ENCODE assay signal across 9 cellular contexts in genomic region chr16:68298907-68299515, GRCh38. TPM values are rescaled to one million over a fixed set of nuclear protein-coding genes. Genes with fewer than 3 reads are reported as not detected.
DNase-seq lines count a peak whose midpoint lies in the region; ATAC-seq and TF ChIP-seq lines count a peak whose summit lies in the region.
"Had no signal": no experiment of that assay in that cellular context is flagged by ENCODE, and none has a peak within 500 bp of the region (broad histone marks: within the 10 kb centered on the region; RNA-seq: fewer than 3 reads in every experiment).

No MANE protein-coding gene starts in this region.

- H3K4me1 Mint-ChIP-seq in HFFc6 (ENCODE audit: low read depth): peaks cover 48% of the 10 kb centered on the region
- H3K4me1 Mint-ChIP-seq in activated naive CD8-positive, alpha-beta T cell treated with anti-CD3 and anti-CD28 coated beads, Interleukin-2, amount 50 U/mL, for 24 hours: peaks cover 5% of the 10 kb centered on the region
- H3K4me1 Mint-ChIP-seq in stimulated activated naive B cell treated with anti-CD40 and anti-IgM and Interleukin-4, amounts not matched to agents 10 μg/mL and 1 μg/mL and 100 μg/mL, for 72 hours: peaks cover 16 to 55% of the 10 kb centered on the region in 2 donors

- intact Hi-C loops in Right ventricle myocardium superior (cut with DNase I): no loop called here

- H3K36me3 Mint-ChIP-seq in HFFc6 (ENCODE audit: low read depth): peaks cover 37% of the 10 kb centered on the region
- peaks cover 76% of the 10 kb centered on the region for H3K36me3 Mint-ChIP-seq in activated naive CD8-positive, alpha-beta T cell treated with anti-CD3 and anti-CD28 coated beads, Interleukin-2, amount 50 U/mL, for 24 hours (ENCODE audit: low read depth)
- H3K36me3 Mint-ChIP-seq in stimulated activated naive B cell treated with anti-CD40 and anti-IgM and Interleukin-4, amounts not matched to agents 10 μg/mL and 1 μg/mL and 100 μg/mL, for 72 hours: peaks cover 47 to 70% of the 10 kb centered on the region in 2 donors

- ATAC-seq in activated naive CD8-positive, alpha-beta T cell treated with anti-CD3 and anti-CD28 coated beads, Interleukin-2, amount 50 U/mL, for 24 hours: no peak
- ATAC-seq in Right ventricle myocardium superior (ENCODE audit: poor library complexity): peak; percentile 50
- ATAC-seq in stimulated activated naive B cell treated with anti-CD40 and anti-IgM and Interleukin-4, amounts not matched to agents 10 μg/mL and 1 μg/mL and 100 μg/mL, for 72 hours (replicated peaks): no peak
- ATAC-seq in HG03095 (IDR thresholded peaks at IDR 0.05; ENCODE audit: unreplicated experiment): no peak
- no peak for ATAC-seq in GM18861 (IDR thresholded peaks at IDR 0.05; ENCODE audit: unreplicated experiment)

- no peaks in the 10 kb centered on the region for H3K9me3 Mint-ChIP-seq in HFFc6
- H3K9me3 Mint-ChIP-seq in activated naive CD8-positive, alpha-beta T cell treated with anti-CD3 and anti-CD28 coated beads, Interleukin-2, amount 50 U/mL, for 24 hours: no peaks in the 10 kb centered on the region
- H3K9me3 Mint-ChIP-seq in stimulated activated naive B cell treated with anti-CD40 and anti-IgM and Interleukin-4, amounts not matched to agents 10 μg/mL and 1 μg/mL and 100 μg/mL, for 72 hours: no peaks in the 10 kb centered on the region

- no peaks in the 10 kb centered on the region; the same call in 1 of the 2 replicates for H3K27me3 Mint-ChIP-seq in HFFc6 (ENCODE audit: insufficient read depth)
- no peaks in the 10 kb centered on the region for H3K27me3 Mint-ChIP-seq in activated naive CD8-positive, alpha-beta T cell treated with anti-CD3 and anti-CD28 coated beads, Interleukin-2, amount 50 U/mL, for 24 hours
- no peaks in the 10 kb centered on the region for H3K27me3 Mint-ChIP-seq in stimulated activated naive B cell treated with anti-CD40 and anti-IgM and Interleukin-4, amounts not matched to agents 10 μg/mL and 1 μg/mL and 100 μg/mL, for 72 hours

- DNase-seq in HFFc6 (peak; percentile 80), Right ventricle myocardium superior (peak; percentile 79), 8988T (no peak)
- no peak for DNase-seq in activated naive CD8-positive, alpha-beta T cell treated with anti-CD3 and anti-CD28 coated beads, Interleukin-2, amount 50 U/mL, for 24 hours
- DNase-seq in stimulated activated naive B cell treated with anti-CD40 and anti-IgM and Interleukin-4, amounts not matched to agents 10 μg/mL and 1 μg/mL and 100 μg/mL, for 72 hours: no peak
- no peak for DNase-seq in activated CD4-positive, CD25-positive, alpha-beta regulatory T cell (lab: John Stamatoyannopoulos, UW)
- DNase-seq: activated CD8-positive, alpha-beta memory T cell treated with anti-CD3 and anti-CD28 coated beads, Interleukin-2, amount 50 U/mL, for 4 hours had no signal

- peak overlapping the region; percentile 43 for H3K4me3 Mint-ChIP-seq in HFFc6
- no peak overlapping the region for H3K4me3 Mint-ChIP-seq in activated naive CD8-positive, alpha-beta T cell treated with anti-CD3 and anti-CD28 coated beads, Interleukin-2, amount 50 U/mL, for 24 hours
- H3K4me3 Mint-ChIP-seq in stimulated activated naive B cell treated with anti-CD40 and anti-IgM and Interleukin-4, amounts not matched to agents 10 μg/mL and 1 μg/mL and 100 μg/mL, for 72 hours: no peak overlapping the region

- peak overlapping the region; percentile 81 for H3K27ac Mint-ChIP-seq in HFFc6
- peak overlapping the region; percentile 38 for H3K27ac Mint-ChIP-seq in activated naive CD8-positive, alpha-beta T cell treated with anti-CD3 and anti-CD28 coated beads, Interleukin-2, amount 50 U/mL, for 24 hours
- peak overlapping the region; percentile 85 for H3K27ac Mint-ChIP-seq in stimulated activated naive B cell treated with anti-CD40 and anti-IgM and Interleukin-4, amounts not matched to agents 10 μg/mL and 1 μg/mL and 100 μg/mL, for 72 hours

- TF ChIP-seq CTCF in HFFc6 (IDR thresholded peaks at IDR 0.05): no peak

RNA-seq across cellular contexts. Expression of gene SLC7A6OS, which starts 11.7 kb away (rescaled TPM):
- total RNA-seq in HFFc6 (2021; fragmentation: NEBNext Ultra II Directional; extraction: Animal tissue kit (Norgen Biotek cat#: 25700)): 10 to 100 TPM; 10.5 to 16.2 (median 13.7) TPM
- total RNA-seq in Right ventricle myocardium superior: 11.2 TPM

RNA-seq across cellular contexts. Expression of gene PRMT7, which starts 11.8 kb away (rescaled TPM):
- total RNA-seq in HFFc6 (2021; fragmentation: NEBNext Ultra II Directional; extraction: Animal tissue kit (Norgen Biotek cat#: 25700)): 10 to 100 TPM; 32.1 to 37.7 (median 36.4) TPM
- total RNA-seq in Right ventricle myocardium superior: 28.1 TPM

RNA-seq across cellular contexts. Expression of gene SLC7A6, which starts 34.7 kb away (rescaled TPM):
- 10 to 100 TPM; 46.1 to 56.6 (median 50.8) TPM for total RNA-seq in HFFc6 (2021; fragmentation: NEBNext Ultra II Directional; extraction: Animal tissue kit (Norgen Biotek cat#: 25700))
- 38.7 TPM for total RNA-seq in Right ventricle myocardium superior

RNA-seq across cellular contexts. Expression of gene PLA2G15, which starts 53.8 kb away (rescaled TPM):
- 10 to 100 TPM; 40.1 to 47.4 (median 44.4) TPM for total RNA-seq in HFFc6 (2021; fragmentation: NEBNext Ultra II Directional; extraction: Animal tissue kit (Norgen Biotek cat#: 25700))
- 38.1 TPM for total RNA-seq in Right ventricle myocardium superior

Comparison
In these comparisons a context has a peak if more than half of its experiments do, and no peak if none do; other contexts are left out.
1. DNase-seq: peak in HFFc6 (single experiment) and Right ventricle myocardium superior (single experiment); none in activated naive CD8-positive, alpha-beta T cell treated with anti-CD3 and anti-CD28 coated beads, Interleukin-2, amount 50 U/mL, for 24 hours (single experiment), stimulated activated naive B cell treated with anti-CD40 and anti-IgM and Interleukin-4, amounts not matched to agents 10 μg/mL and 1 μg/mL and 100 μg/mL, for 72 hours (single experiment), activated CD4-positive, CD25-positive, alpha-beta regulatory T cell (0 of 4) and 8988T (single experiment).
2. Peak in every context shown above with its lines, with median percentiles within 50 percentile points of each other: H3K27ac Mint-ChIP-seq.